In genomic region chr14:80223696-80224465, GRCh38 we compare ENCODE assay signal across 21 cellular contexts. TPM values are rescaled to one million over a fixed set of nuclear protein-coding genes. Genes with fewer than 3 reads are reported as not detected.
DNase-seq lines count a peak whose midpoint lies in the region; ATAC-seq and TF ChIP-seq lines count a peak whose summit lies in the region.
"Had no signal": no experiment of that assay in that cellular context is flagged by ENCODE, and none has a peak within 500 bp of the region (broad histone marks: within the 10 kb centered on the region; RNA-seq: fewer than 3 reads in every experiment).

No MANE protein-coding gene starts in this region.

- H3K36me3 ChIP-seq in GM23248 (ENCODE audit: low read depth) (0 out of 2 replicates have a peak, but pooled peaks cover 3% of the 10 kb centered on the region), SJSA1 (no peaks in the 10 kb centered on the region; the same call in none of the 2 replicates)
- H3K36me3 ChIP-seq: BE2C had no signal

- no peak for TF ChIP-seq CTCF in choroid plexus epithelial cell (conservative IDR thresholded peaks at IDR 0.05; ENCODE audit: low read depth, low read length)

- H3F3A ChIP-seq in GM23248 (ENCODE audit: insufficient read depth): peaks cover 10% of the 10 kb centered on the region; the same call in 1 of the 2 replicates

- H4K20me1 ChIP-seq in GM23248 (ENCODE audit: insufficient read depth): no peaks in the 10 kb centered on the region

- no peak overlapping the region for H3K9ac ChIP-seq in GM23248

- ATAC-seq in left cardiac atrium (no peak), HG03354 (IDR thresholded peaks at IDR 0.05; ENCODE audit: poor library complexity, severe bottlenecking, unreplicated experiment) (no peak), SK-N-SH treated with all-trans-retinoic acid at 6 μM for 48 hours (no peak), HG03457 (IDR thresholded peaks at IDR 0.05; ENCODE audit: unreplicated experiment) (no peak)
- ATAC-seq: HCT116, PC-3 had no signal

- DNase-seq in GM23248 (peak; percentile 20), SJSA1 (ENCODE audit: low read depth in 1 of 2, low spot score in 2 of 2) (peak in 1 of 2 experiments; percentile 70), choroid plexus epithelial cell (ENCODE audit: low read depth) (peak; percentile 49), iris pigment epithelial cell (ENCODE audit: low read depth) (peak; percentile 58), left cardiac atrium (no peak)
- DNase-seq: BE2C; DMS153; DND-41; Karpas-422; NCI-H2029; NCI-H446 treated with DMSO at 0.1 percent for 48 hours; NCI-H526; NCI-H82; NK-92 treated with Interleukin-12 subunit alpha and Interleukin-12 subunit beta, amount 100 ng/mL, for 24 hours; PC-3 had no signal

- no peak overlapping the region for H2AFZ ChIP-seq in GM23248

- in situ Hi-C loops in GM23248 (cut with MboI): no loop called here

- H3K27me3 ChIP-seq in GM23248 (replicated peaks; ENCODE audit: insufficient read depth) (no peaks in the 10 kb centered on the region), SJSA1 (replicated peaks) (no peaks in the 10 kb centered on the region)
- H3K27me3 ChIP-seq: BE2C had no signal

- no peaks in the 10 kb centered on the region for H3K79me2 ChIP-seq in GM23248 (ENCODE audit: insufficient read depth)

- H3K27ac ChIP-seq in GM23248 (no peak overlapping the region), SJSA1 (peak overlapping the region; percentile 45)

- H3K9me3 ChIP-seq in GM23248 (ENCODE audit: low read depth): no peaks in the 10 kb centered on the region
- no peaks in the 10 kb centered on the region; the same call in 1 of the 2 replicates for H3K9me3 ChIP-seq in SJSA1 (replicated peaks)
- H3K9me3 ChIP-seq: BE2C had no signal

- WGBS in GM23248 (ENCODE audit: low coverage in 1 of 2, low lambda C conversion rate in 2 of 2, missing lambda C conversion rate in 2 of 2), 2 experiments: 64 to 72% methylated on average over 3 of the region's 3 CpGs

- no peaks in the 10 kb centered on the region for H3K9me2 ChIP-seq in GM23248 (ENCODE audit: insufficient read depth)

- intact Hi-C loops in left cardiac atrium (cut with DNase I): no loop called here

- peaks cover 8% of the 10 kb centered on the region; the same call in 1 of the 2 replicates for H3K4me1 ChIP-seq in GM23248 (ENCODE audit: insufficient read depth)
- H3K4me1 ChIP-seq in SJSA1 (replicated peaks): peaks cover 25% of the 10 kb centered on the region
- H3K4me1 ChIP-seq: BE2C had no signal

- no peak overlapping the region for H3K4me2 ChIP-seq in GM23248 (ENCODE audit: unreplicated experiment)

- no peak overlapping the region for H3K4me3 ChIP-seq in GM23248
- H3K4me3 ChIP-seq in SJSA1: no peak overlapping the region
- H3K4me3 ChIP-seq in choroid plexus epithelial cell (ENCODE audit: low read depth, low read length): no peak overlapping the region

TF ChIP-seq in SK-N-SH treated with all-trans-retinoic acid at 6 μM for 48 hours, 23 proteins besides CTCF, POLR2A, EP300 and RAD21:
- TF ChIP-seq GLIS3 (CRISPR knock-in tag; IDR thresholded peaks at IDR 0.05) (no peak), RARB (CRISPR knock-in tag; IDR thresholded peaks at IDR 0.05) (no peak), ZFP3 (CRISPR knock-in tag; IDR thresholded peaks at IDR 0.05) (no peak), TSHZ2 (CRISPR knock-in tag; IDR thresholded peaks at IDR 0.05) (no peak)

RNA-seq across cellular contexts. Expression of gene DIO2, which starts 12.6 kb away (rescaled TPM):
- total RNA-seq in GM23248 (2014; rRNA removed; shearing (Covaris generic)): 31.5 and 45.4 TPM in 2 replicates
- polyA plus RNA-seq in GM23248 (2016; fragmentation: Nextera tagmentation; extraction: Ambion mirVana): 26.6 and 29.6 TPM in 2 replicates
- total RNA-seq in SJSA1 (2014; rRNA removed; shearing (Covaris generic)): 22.3 and 27.3 TPM in 2 replicates
- 1 to 10 TPM; 2.0 to 5.0 TPM for total RNA-seq in left cardiac atrium
- total RNA-seq: HT-29 had no signal
- polyA plus RNA-seq: CD14-positive monocyte had no signal
